In the genomic region with DNA sequence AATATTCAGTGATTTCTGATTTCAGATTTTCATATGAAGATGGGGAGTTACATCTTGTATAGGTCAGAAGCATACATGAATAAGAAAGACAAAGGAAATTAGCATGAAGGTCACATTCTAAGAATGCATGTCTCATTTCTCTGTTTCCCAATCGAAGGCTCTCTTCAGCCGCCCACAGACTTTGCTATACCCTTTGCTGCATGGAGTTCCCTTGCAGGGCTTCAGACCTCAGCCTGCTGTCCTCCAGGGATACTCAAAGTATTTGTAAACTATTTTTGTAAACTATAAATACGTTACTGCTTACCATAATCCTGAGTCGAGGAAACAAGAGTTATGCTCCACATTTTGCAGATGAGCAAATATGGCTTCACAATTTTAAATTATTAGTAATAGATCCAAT, we compare ENCODE assay signal across 37 cellular contexts.
"Had no signal": no experiment of that assay in that cellular context is flagged by ENCODE, and none has a peak within 500 bp of the region (broad histone marks: within the 10 kb centered on the region; RNA-seq: fewer than 3 reads in every experiment).

No MANE protein-coding gene starts in this region.

- DNase-seq: activated CD4-positive, alpha-beta T cell treated with anti-CD3 and anti-CD28 coated beads, Interleukin-2, amount 10 ng/mL, durations not matched to agents 24 days and 14 days; activated CD4-positive, alpha-beta T cell treated with anti-CD3 and anti-CD28 coated beads, Interleukin-2, amount 50 U/mL, for 4 hours; activated CD8-positive, alpha-beta T cell treated with anti-CD3 and anti-CD28 coated beads for 36 hours; activated effector memory CD4-positive, alpha-beta T cell treated with anti-CD3 and anti-CD28 coated beads, Interleukin-2, amount 50 U/mL, for 16 hours; activated naive CD4-positive, alpha-beta T cell; activated naive CD8-positive, alpha-beta T cell treated with anti-CD3 and anti-CD28 coated beads, Interleukin-2, amount 10 ng/mL, durations not matched to agents 7 days and 5 days; activated T-cell treated with anti-CD3 and anti-CD28 coated beads, Interleukin-2, amount 50 U/mL, for 1 hour; activated T-cell treated with anti-CD3 and anti-CD28 coated beads, Interleukin-2, amount 50 U/mL, for 72 hours; adrenal gland; anterior cingulate cortex; caudate nucleus; cerebellar nuclear complex; Kasumi-1; MG63; NCI-H1048; NCI-H1105 treated with DMSO at 0.1 percent for 48 hours; NCI-H1436; NCI-H1694; NCI-H1930; NCI-H2081 treated with DMSO at 0.1 percent for 48 hours; NCI-H226; NCI-H446 treated with DMSO at 0.1 percent for 48 hours; NCI-H524; NCI-H69; PC-3; Peyer's patch; RPMI8226; SHP77 treated with DMSO at 0.1 percent for 48 hours; SW 1271; T-helper 1 cell; T-helper 2 cell; T-helper 9 cell; WERI-Rb-1 had no signal

- H3K36me3 ChIP-seq: adrenal gland, MG63, Peyer's patch, SJSA1, WERI-Rb-1 had no signal

- H3K27ac ChIP-seq: adrenal gland, Peyer's patch, SJSA1, WERI-Rb-1 had no signal

- H3K4me3 ChIP-seq: adrenal gland, MG63, Peyer's patch, SJSA1 had no signal

- ATAC-seq: activated CD8-positive, alpha-beta T cell treated with anti-CD3 and anti-CD28 coated beads for 36 hours; activated T-cell treated with anti-CD3 and anti-CD28 coated beads, Interleukin-2, amount 50 U/mL, for 72 hours; activated T-helper 17 cell treated with anti-CD3 and anti-CD28 coated beads, Interleukin-2, amount 50 U/mL, for 72 hours; PC-3 had no signal

- H3K27me3 ChIP-seq: adrenal gland, MG63, Peyer's patch, SJSA1 had no signal

- H3K4me1 ChIP-seq: adrenal gland, Peyer's patch, SJSA1 had no signal

- H3K9me3 ChIP-seq: adrenal gland, MG63, Peyer's patch, SJSA1 had no signal

- FAIRE-seq: bronchial epithelial cell, colon had no signal
